Comparison of ENCODE assay signal across 11 cellular contexts in genomic region chr6:5287205-5287965, GRCh38. TPM values are rescaled to one million over a fixed set of nuclear protein-coding genes. Genes with fewer than 3 reads are reported as not detected.
DNase-seq lines count a peak whose midpoint lies in the region; ATAC-seq, FAIRE-seq and TF ChIP-seq lines count a peak whose summit lies in the region.
"Had no signal": no experiment of that assay in that cellular context is flagged by ENCODE, and none has a peak within 500 bp of the region (broad histone marks: within the 10 kb centered on the region; RNA-seq: fewer than 3 reads in every experiment).

No MANE protein-coding gene starts in this region.

- in situ Hi-C loops in GM12878 (cut with MboI) = no loop called here

- dilution Hi-C loops in keratinocyte (cut with MboI; ENCODE audit: extremely low pct_ligation_motif_present, low sequenced_read_pairs) = no loop called here

- SMC1A ChIA-PET in GM12878 (lab: Charles Lee; ENCODE audit: uncharacterized antibody, unreplicated experiment) = interaction anchor here (0.7 to 1.7 kb wide), 5 partner anchors 11 to 21 kb away, joined by 3 to 7 read pairs (median 4); no protein-coding TSS in a partner anchor

- peak overlapping the region; percentile 18 for H3K27ac Mint-ChIP-seq in activated T-cell treated with anti-CD3 and anti-CD28 coated beads, Interleukin-2, amount 50 U/mL, for 24 hours

- peaks cover 66% of the 10 kb centered on the region for H3K4me1 Mint-ChIP-seq in activated T-cell treated with anti-CD3 and anti-CD28 coated beads, Interleukin-2, amount 50 U/mL, for 24 hours (ENCODE audit: low read depth)
- H3K4me1 Mint-ChIP-seq in activated T-cell treated with anti-CD3 and anti-CD28 coated beads, Interleukin-2, amount 50 U/mL, for 4 hours (ENCODE audit: low read depth) = peaks cover 38% of the 10 kb centered on the region

- H2AFZ ChIP-seq in GM12878 (ENCODE audit: control insufficient read depth, low read depth, low read length) (no peak overlapping the region; the same call in 1 of the 2 replicates), keratinocyte (ENCODE audit: control insufficient read depth, low read length) (no peak overlapping the region)

- no peaks in the 10 kb centered on the region for H3K27me3 ChIP-seq in GM12878 (replicated peaks in 1 of 2; ENCODE audit: control insufficient read depth in 2 of 2, insufficient read depth in 2 of 2, low read length in 1 of 2)
- no peaks in the 10 kb centered on the region for H3K27me3 ChIP-seq in keratinocyte (ENCODE audit: control insufficient read depth, extremely low read depth, insufficient read depth, low read length)
- no peaks in the 10 kb centered on the region for H3K27me3 ChIP-seq in upper lobe of right lung

- 46% methylated on average over 12 of the region's 12 CpGs for WGBS in GM12878 (ENCODE audit: insufficient coverage, insufficient replicate concordance, low lambda C conversion rate, missing lambda C conversion rate)

- no peak overlapping the region for H3K4me2 ChIP-seq in GM12878 (ENCODE audit: control insufficient read depth, insufficient read depth)
- H3K4me2 ChIP-seq in keratinocyte (ENCODE audit: control insufficient read depth, extremely low read depth, insufficient read depth, low read depth, low read length) = no peak overlapping the region

- no peaks in the 10 kb centered on the region for H3K36me3 ChIP-seq in GM12878 (ENCODE audit: control insufficient read depth in 2 of 2, insufficient read depth in 2 of 2, low read length in 1 of 2)
- H3K36me3 ChIP-seq in keratinocyte (ENCODE audit: control insufficient read depth in 2 of 2, extremely low read depth in 1 of 2, insufficient read depth in 2 of 2, low read length in 2 of 2) = no peaks in the 10 kb centered on the region
- H3K36me3 ChIP-seq in upper lobe of right lung = no peaks in the 10 kb centered on the region

- H3K27ac ChIP-seq in GM12878 (ENCODE audit: control insufficient read depth, insufficient read depth) (no peak overlapping the region; the same call in 1 of the 2 replicates), keratinocyte (ENCODE audit: control insufficient read depth, insufficient read depth, low read length) (no peak overlapping the region), upper lobe of right lung (no peak overlapping the region)

- H3K9me3 ChIP-seq in GM12878 (replicated peaks; ENCODE audit: control insufficient read depth, insufficient read depth, low read length) = no peaks in the 10 kb centered on the region
- no peaks in the 10 kb centered on the region for H3K9me3 ChIP-seq in keratinocyte (ENCODE audit: control insufficient read depth, low read depth, low read length)
- H3K9me3 ChIP-seq in upper lobe of right lung = no peaks in the 10 kb centered on the region

- TF ChIP-seq POLR2A in GM12878 (IDR thresholded peaks at IDR 0.05; ENCODE audit: low read depth, low read length) = no peak

- TF ChIP-seq CTCF in GM12878 (IDR thresholded peaks at IDR 0.05 in 2 of 3, conservative IDR thresholded peaks at IDR 0.05 in 1 of 3; ENCODE audit: control insufficient read depth in 2 of 3, extremely low read depth in 1 of 3, insufficient read depth in 1 of 3, low read depth in 3 of 3, low read length in 3 of 3) (no peak), keratinocyte (optimal IDR thresholded peaks at IDR 0.05 in 1 of 3, IDR thresholded peaks at IDR 0.05 in 1 of 3, conservative IDR thresholded peaks at IDR 0.05 in 1 of 3; ENCODE audit: extremely low read depth in 1 of 3, insufficient read depth in 2 of 3, low read length in 3 of 3) (no peak), upper lobe of right lung (IDR thresholded peaks at IDR 0.05) (no peak)

- DNase-seq in activated T-cell treated with anti-CD3 and anti-CD28 coated beads, Interleukin-2, amount 50 U/mL, for 24 hours = no peak
- DNase-seq in activated T-cell treated with anti-CD3 and anti-CD28 coated beads, Interleukin-2, amount 50 U/mL, for 4 hours = no peak
- no peak for DNase-seq in GM12878 (ENCODE audit: low read depth, low spot score)
- DNase-seq in keratinocyte (ENCODE audit: low read depth, low spot score) = no peak
- no peak for DNase-seq in upper lobe of right lung
- DNase-seq in DMS114 treated with DMSO at 0.1 percent for 48 hours (lab: John Stamatoyannopoulos, UW; ENCODE audit: unreplicated experiment) = no peak
- no peak for DNase-seq in stimulated activated CD8-positive, alpha-beta memory T cell treated with anti-CD3 and anti-CD28 coated beads, Interleukin-4, amount 100 ng/mL, for 48 hours
- DNase-seq: activated effector memory CD4-positive, alpha-beta T cell treated with Interleukin-2 at 50 U/mL for 16 hours; CD4-positive, CD25-positive, alpha-beta regulatory T cell had no signal

- peaks cover 4% of the 10 kb centered on the region for H3K79me2 ChIP-seq in GM12878 (ENCODE audit: control insufficient read depth, insufficient read depth, low read length)
- peaks cover 4% of the 10 kb centered on the region for H3K79me2 ChIP-seq in keratinocyte (ENCODE audit: control insufficient read depth, insufficient read depth, low read length)

- peaks cover 14% of the 10 kb centered on the region for H3K4me1 ChIP-seq in GM12878 (ENCODE audit: control insufficient read depth, insufficient read depth, low read length)
- H3K4me1 ChIP-seq in keratinocyte (ENCODE audit: control insufficient read depth, extremely low read depth, insufficient read depth, low read length) = peaks cover 4% of the 10 kb centered on the region
- H3K4me1 ChIP-seq in upper lobe of right lung = peaks cover 13% of the 10 kb centered on the region

- no peak overlapping the region for H3K9ac ChIP-seq in GM12878 (ENCODE audit: control insufficient read depth, insufficient read depth, low read length)
- H3K9ac ChIP-seq in keratinocyte (ENCODE audit: control insufficient read depth, extremely low read depth, insufficient read depth, low read length) = no peak overlapping the region

- H3K9me1 ChIP-seq in keratinocyte (ENCODE audit: control insufficient read depth, extremely low read depth, insufficient read depth, low read length) = no peaks in the 10 kb centered on the region

- RAD21 ChIA-PET in GM12878 (lab: Charles Lee; ENCODE audit: unreplicated experiment) = interaction anchor here (0.7 to 0.9 kb wide), 3 partner anchors 11 to 23 kb away, joined by 3 read pairs; no protein-coding TSS in a partner anchor

- TF ChIP-seq EP300 in GM12878 (IDR thresholded peaks at IDR 0.05; ENCODE audit: borderline replicate concordance in 1 of 2, control insufficient read depth in 1 of 2, low read depth in 2 of 2, low read length in 2 of 2) = no peak

- H3K4me3 ChIP-seq in GM12878 = no peak overlapping the region
- no peak overlapping the region for H3K4me3 ChIP-seq in keratinocyte (ENCODE audit: control insufficient read depth in 2 of 3, extremely low read depth in 1 of 3, insufficient read depth in 2 of 3, low read depth in 1 of 3, low read length in 3 of 3)
- H3K4me3 ChIP-seq in upper lobe of right lung = no peak overlapping the region

- BruUV-seq in GM12878 (replicated peaks; lab: Mats Ljungman, UMichigan) = no TSS peak

- CTCF ChIA-PET in GM12878 (lab: Yijun Ruan, JAX) = interaction anchor here (1.9 to 2.1 kb wide), 2 partner anchors 16 to 144 kb away, joined by 9 to 11 read pairs; no protein-coding TSS in a partner anchor

- intact Hi-C loops in GM12878 (cut with micrococcal nuclease; ENCODE audit: unreplicated experiment) = no loop called here
- intact Hi-C loops in upper lobe of right lung (cut with DNase I) = no loop called here

- ATAC-seq in activated T-cell treated with anti-CD3 and anti-CD28 coated beads, Interleukin-2, amount 50 U/mL, for 4 hours = no peak
- ATAC-seq in GM12878 = no peak
- ATAC-seq in upper lobe of right lung = peak; percentile 50
- ATAC-seq in GM21423 (IDR thresholded peaks at IDR 0.05; ENCODE audit: unreplicated experiment) = no peak

- peaks cover 2% of the 10 kb centered on the region for H3K36me3 Mint-ChIP-seq in activated T-cell treated with anti-CD3 and anti-CD28 coated beads, Interleukin-2, amount 50 U/mL, for 24 hours (ENCODE audit: low read depth)
- H3K36me3 Mint-ChIP-seq in activated T-cell treated with anti-CD3 and anti-CD28 coated beads, Interleukin-2, amount 50 U/mL, for 4 hours (ENCODE audit: insufficient read depth) = peaks cover 14% of the 10 kb centered on the region

- H4K20me1 ChIP-seq in GM12878 (ENCODE audit: control insufficient read depth, insufficient read depth) (no peaks in the 10 kb centered on the region), keratinocyte (ENCODE audit: control insufficient read depth, extremely low read depth, insufficient read depth, low read length) (peaks cover 11% of the 10 kb centered on the region)

- FAIRE-seq in GM12878 (lab: Jason Lieb, UNC) (no peak), keratinocyte (lab: Jason Lieb, UNC) (peak; percentile 53)
- FAIRE-seq: islet of Langerhans had no signal

- POLR2A ChIA-PET in GM12878 (lab: Charles Lee) = no interaction called here

- no peaks in the 10 kb centered on the region for H3K9me3 Mint-ChIP-seq in activated T-cell treated with anti-CD3 and anti-CD28 coated beads, Interleukin-2, amount 50 U/mL, for 24 hours
- H3K9me3 Mint-ChIP-seq in activated T-cell treated with anti-CD3 and anti-CD28 coated beads, Interleukin-2, amount 50 U/mL, for 4 hours = no peaks in the 10 kb centered on the region

- H3K27me3 Mint-ChIP-seq in activated T-cell treated with anti-CD3 and anti-CD28 coated beads, Interleukin-2, amount 50 U/mL, for 24 hours = no peaks in the 10 kb centered on the region
- H3K27me3 Mint-ChIP-seq in activated T-cell treated with anti-CD3 and anti-CD28 coated beads, Interleukin-2, amount 50 U/mL, for 4 hours (ENCODE audit: low read depth) = no peaks in the 10 kb centered on the region
- H3K27me3 Mint-ChIP-seq: CD4-positive, CD25-positive, alpha-beta regulatory T cell had no signal

- TF ChIP-seq RAD21 in GM12878 (IDR thresholded peaks at IDR 0.05; ENCODE audit: insufficient read depth, low read depth, low read length) = no peak

- no peak overlapping the region for H3K4me3 Mint-ChIP-seq in activated T-cell treated with anti-CD3 and anti-CD28 coated beads, Interleukin-2, amount 50 U/mL, for 24 hours
- H3K4me3 Mint-ChIP-seq in activated T-cell treated with anti-CD3 and anti-CD28 coated beads, Interleukin-2, amount 50 U/mL, for 4 hours = no peak overlapping the region
- H3K4me3 Mint-ChIP-seq: CD4-positive, CD25-positive, alpha-beta regulatory T cell had no signal

RNA-seq across cellular contexts. Expression of gene FARS2, which starts 26.1 kb away (rescaled TPM):
- total RNA-seq in activated T-cell treated with anti-CD3 and anti-CD28 coated beads, Interleukin-2, amount 50 U/mL, for 4 hours = 10 to 100 TPM; 28.3 to 31.0 (median 29.9) TPM
- 68.7 and 84.2 TPM in 2 replicates for total RNA-seq in GM12878 (2013; cell fraction: nucleolus; rRNA removed)
- total RNA-seq in GM12878 (2014; rRNA removed) = 25.0 and 28.7 TPM in 2 replicates
- total RNA-seq in GM12878 (2014; rRNA removed; fragmentation: Illumina TruSeq; extraction: Trizol) = 24.6 and 25.1 TPM in 2 replicates
- total RNA-seq in GM12878 (2021) = 23.4 and 26.1 TPM in 2 replicates
- 9.9 TPM for polyA plus RNA-seq in GM12878 (2011; ENCODE audit: low read depth)
- 18.3 and 22.7 TPM in 2 replicates for polyA plus RNA-seq in GM12878 (2011; rRNA removed)
- 19.1 and 22.5 TPM in 2 replicates for polyA plus RNA-seq in GM12878 (2011; cell fraction: cytosol; rRNA removed)
- polyA plus RNA-seq in GM12878 (2011; cell fraction: nucleus; rRNA removed) = 13.8 and 16.8 TPM in 2 replicates
- 10.4 and 12.4 TPM in 2 replicates for polyA plus RNA-seq in GM12878 (2012)
- 15.2 and 23.8 TPM in 2 replicates for polyA plus RNA-seq in GM12878 (2014; fragmentation: Illumina TruSeq; extraction: Trizol)
- polyA plus RNA-seq in GM12878 (2014; fragmentation: Nextera tagmentation; extraction: Ambion mirVana) = 10 to 100 TPM; 35.1 to 46.7 TPM
- polyA plus RNA-seq in GM12878 (2014; rRNA removed) = 16.8 and 20.1 TPM in 2 replicates
- polyA plus RNA-seq in GM12878 (2016; fragmentation: Nextera tagmentation; extraction: Ambion mirVana) = 10 to 100 TPM; 33.7 to 34.9 TPM
- polyA minus RNA-seq in GM12878 (2011; rRNA and poly(A)+ RNA removed) = 39.5 and 51.7 TPM in 2 replicates
- polyA minus RNA-seq in GM12878 (2011; cell fraction: cytosol; rRNA and poly(A)+ RNA removed) = 7.9 and 9.4 TPM in 2 replicates
- polyA minus RNA-seq in GM12878 (2011; cell fraction: nucleus; rRNA and poly(A)+ RNA removed) = 42.7 and 79.4 TPM in 2 replicates
- 19.0 to 26.7 TPM (median 21.3 TPM) in 3 replicates for polyA plus RNA-seq in keratinocyte
- polyA plus RNA-seq in keratinocyte (2011; ENCODE audit: low read depth) = 4.5 TPM
- 18.9 and 20.0 TPM in 2 replicates for polyA plus RNA-seq in keratinocyte (2011; cell fraction: cytosol; rRNA removed)
- 19.1 and 19.3 TPM in 2 replicates for polyA plus RNA-seq in keratinocyte (2011; cell fraction: nucleus; rRNA removed)
- 10.0 and 14.7 TPM in 2 replicates for polyA plus RNA-seq in keratinocyte (2012; ENCODE audit: low replicate concordance)
- 37.4 to 50.5 TPM (median 43.2 TPM) in 3 replicates for polyA minus RNA-seq in keratinocyte
- polyA minus RNA-seq in keratinocyte (2011; cell fraction: cytosol; rRNA and poly(A)+ RNA removed) = 20.9 TPM
- 31.3 and 45.8 TPM in 2 replicates for polyA minus RNA-seq in keratinocyte (2011; cell fraction: nucleus; rRNA and poly(A)+ RNA removed)
- total RNA-seq in upper lobe of right lung = 18.3 TPM

RNA-seq across cellular contexts. Expression of gene LYRM4, which starts 26.6 kb away (rescaled TPM):
- total RNA-seq in activated T-cell treated with anti-CD3 and anti-CD28 coated beads, Interleukin-2, amount 50 U/mL, for 4 hours = 10 to 100 TPM; 49.2 to 50.6 (median 50.0) TPM
- total RNA-seq in GM12878 (2013; cell fraction: nucleolus; rRNA removed) = 18.2 TPM in 2 replicates
- total RNA-seq in GM12878 (2014; rRNA removed) (38.4 and 38.6 TPM in 2 replicates), GM12878 (2014; rRNA removed; fragmentation: Illumina TruSeq; extraction: Trizol) (32.7 and 32.9 TPM in 2 replicates), GM12878 (2021) (43.7 and 44.3 TPM in 2 replicates), upper lobe of right lung (20.4 TPM)
- 30.2 TPM for polyA plus RNA-seq in GM12878 (2011; ENCODE audit: low read depth)
- polyA plus RNA-seq in GM12878 (2011; rRNA removed) (38.0 and 45.4 TPM in 2 replicates), GM12878 (2014; fragmentation: Illumina TruSeq; extraction: Trizol) (36.5 and 44.2 TPM in 2 replicates), GM12878 (2014; fragmentation: Nextera tagmentation; extraction: Ambion mirVana) (10 to 100 TPM; 65.6 to 66.8 TPM), GM12878 (2014; rRNA removed) (28.5 and 36.3 TPM in 2 replicates), GM12878 (2016; fragmentation: Nextera tagmentation; extraction: Ambion mirVana) (10 to 100 TPM; 56.5 to 58.7 TPM), keratinocyte (37.8 to 41.4 TPM (median 41.1 TPM) in 3 replicates)
- 35.2 and 42.7 TPM in 2 replicates for polyA plus RNA-seq in GM12878 (2011; cell fraction: cytosol; rRNA removed)
- 11.0 and 12.8 TPM in 2 replicates for polyA plus RNA-seq in GM12878 (2011; cell fraction: nucleus; rRNA removed)
- polyA plus RNA-seq in GM12878 (2012) = 28.3 and 30.5 TPM in 2 replicates
- polyA minus RNA-seq in GM12878 (2011; rRNA and poly(A)+ RNA removed) = 15.7 and 17.5 TPM in 2 replicates
- 9.4 and 11.0 TPM in 2 replicates for polyA minus RNA-seq in GM12878 (2011; cell fraction: cytosol; rRNA and poly(A)+ RNA removed)
- polyA minus RNA-seq in GM12878 (2011; cell fraction: nucleus; rRNA and poly(A)+ RNA removed) = 3.9 and 8.4 TPM in 2 replicates
- polyA plus RNA-seq in keratinocyte (2011; ENCODE audit: low read depth) = 43.1 TPM
- 38.8 and 53.2 TPM in 2 replicates for polyA plus RNA-seq in keratinocyte (2011; cell fraction: cytosol; rRNA removed)
- 17.2 and 17.6 TPM in 2 replicates for polyA plus RNA-seq in keratinocyte (2011; cell fraction: nucleus; rRNA removed)
- 22.5 and 30.9 TPM in 2 replicates for polyA plus RNA-seq in keratinocyte (2012; ENCODE audit: low replicate concordance)
- polyA minus RNA-seq in keratinocyte = 11.1 to 23.9 TPM (median 20.8 TPM) in 3 replicates
- polyA minus RNA-seq in keratinocyte (2011; cell fraction: cytosol; rRNA and poly(A)+ RNA removed) = 15.3 TPM
- 7.8 and 11.9 TPM in 2 replicates for polyA minus RNA-seq in keratinocyte (2011; cell fraction: nucleus; rRNA and poly(A)+ RNA removed)
